28 cellular contexts compared by ENCODE assay signal in the genomic region with DNA sequence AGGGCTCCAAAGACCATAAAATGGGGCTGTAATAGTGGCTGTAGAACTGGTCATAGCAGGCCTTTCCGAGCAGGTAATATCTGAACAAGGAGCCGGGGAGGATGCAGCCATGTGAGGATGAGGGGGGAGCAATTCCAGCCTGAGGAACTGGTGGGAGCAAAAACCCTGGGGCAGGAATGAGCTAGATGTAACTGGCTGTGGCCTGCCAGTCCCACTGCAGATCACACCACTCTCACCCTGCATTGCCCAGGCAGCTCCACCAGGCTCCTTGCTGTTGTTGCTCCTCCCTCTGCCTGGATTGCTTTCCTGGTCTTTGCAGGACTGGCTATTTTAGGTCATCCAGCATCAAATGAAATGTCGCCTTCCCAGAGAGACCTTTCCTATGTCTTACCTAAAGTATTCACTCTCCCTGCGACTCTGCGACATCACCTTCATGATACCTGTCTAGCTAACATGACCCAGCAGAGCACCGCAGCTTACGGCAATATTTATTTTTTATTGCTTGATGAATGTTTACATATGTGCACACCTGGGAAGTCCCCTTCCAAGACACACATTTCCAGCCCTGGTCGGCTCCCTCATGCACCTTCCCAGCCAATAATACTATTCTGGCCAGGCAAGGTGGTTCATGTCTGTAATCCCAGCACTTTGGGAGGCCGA. TPM values are rescaled to one million over a fixed set of nuclear protein-coding genes. Genes with fewer than 3 reads are reported as not detected.
DNase-seq lines count a peak whose midpoint lies in the region; ATAC-seq, FAIRE-seq and TF ChIP-seq lines count a peak whose summit lies in the region.
"Had no signal": no experiment of that assay in that cellular context is flagged by ENCODE, and none has a peak within 500 bp of the region (broad histone marks: within the 10 kb centered on the region; RNA-seq: fewer than 3 reads in every experiment).

No MANE protein-coding gene starts in this region.

- H4K8ac ChIP-seq in H1 (ENCODE audit: extremely low read depth, insufficient read depth, low read length): no peak overlapping the region

- no peak overlapping the region for H2BK120ac ChIP-seq in H1 (replicated peaks; ENCODE audit: low read depth, low read length)

- no peaks in the 10 kb centered on the region for H3K36me3 Mint-ChIP-seq in CD8-positive, alpha-beta T cell
- H3K36me3 Mint-ChIP-seq: activated CD4-positive, alpha-beta memory T cell treated with anti-CD3 and anti-CD28 coated beads for 36 hours had no signal

- H3K4ac ChIP-seq in H1 (replicated peaks; ENCODE audit: insufficient read length, low read depth, low read length): peak overlapping the region; percentile 44

- DNase-seq in Caki2 (ENCODE audit: low read depth): peak; percentile 26
- DNase-seq in LNCaP clone FGC (ENCODE audit: low read depth): peak; percentile 72
- no peak for DNase-seq in H1 (ENCODE audit: low read depth in 1 of 2, low spot score in 2 of 2)
- DNase-seq in prostate gland (ENCODE audit: low spot score): peak; percentile 13
- DNase-seq in activated CD4-positive, alpha-beta T cell treated with anti-CD3 and anti-CD28 coated beads, Interleukin-2, amount 50 U/mL, for 4 hours: no peak
- DNase-seq in CD8-positive, alpha-beta T cell: no peak
- no peak for DNase-seq in amygdala (lab: John Stamatoyannopoulos, UW)
- DNase-seq: activated CD4-positive, alpha-beta memory T cell treated with anti-CD3 and anti-CD28 coated beads for 36 hours; activated CD4-positive, CD25-positive, alpha-beta regulatory T cell treated with anti-CD3 and anti-CD28 coated beads, Interleukin-2, amount 50 U/mL, for 72 hours; activated naive CD4-positive, alpha-beta T cell treated with Interleukin-2 at 50 U/mL for 16 hours; activated T-cell treated with anti-CD3 and anti-CD28 coated beads, Interleukin-2, amount 50 U/mL, for 72 hours; Calu3; glutamatergic neuron; H9; left ventricle myocardium inferior; mesendoderm; NCI-H526 treated with DMSO at 0.1 percent for 48 hours; stimulated activated CD4-positive, alpha-beta T cell treated with anti-CD3 and anti-CD28 coated beads, Interleukin-4, amount 100 ng/mL, for 1 hour; T-helper 2 cell had no signal

- no peak for ATAC-seq in CD8-positive, alpha-beta T cell
- ATAC-seq: activated T-cell treated with anti-CD3 and anti-CD28 coated beads, Interleukin-2, amount 50 U/mL, for 72 hours; sciatic nerve had no signal

- no peak overlapping the region for H2AK5ac ChIP-seq in H1 (ENCODE audit: low read depth, low read length)

- H4K20me1 ChIP-seq in H1 (replicated peaks in 1 of 2; ENCODE audit: control insufficient read depth in 1 of 2, insufficient read depth in 2 of 2, low read length in 2 of 2): no peaks in the 10 kb centered on the region

- TF ChIP-seq EP300 in H1 (IDR thresholded peaks at IDR 0.05; ENCODE audit: borderline replicate concordance in 1 of 2, low read depth in 2 of 2, low read length in 2 of 2): no peak

- WGBS in H1 (ENCODE audit: extremely low coverage in 1 of 2, insufficient coverage in 1 of 2, insufficient read length in 1 of 2, insufficient replicate concordance in 2 of 2, low coverage in 1 of 2, low lambda C conversion rate in 2 of 2, missing lambda C conversion rate in 1 of 2), 2 experiments: 89% methylated on average over 9 of the region's 9 CpGs; no CpG with 5 or more reads in 1 of the 2 experiments
- 64% methylated on average over 9 of the region's 9 CpGs for WGBS in prostate gland

- in situ Hi-C loops in Caki2 (cut with HindIII; ENCODE audit: low pct_unique_long_range_greater_than_20kb, low sequenced_read_pairs): no loop called here

- H3K79me1 ChIP-seq in H1 (ENCODE audit: low read depth, low read length): peaks cover 2% of the 10 kb centered on the region; the same call in 1 of the 2 replicates

- H3K27me3 ChIP-seq in H1 (replicated peaks in 1 of 4; ENCODE audit: control insufficient read depth in 3 of 4, extremely low read depth in 1 of 4, insufficient read depth in 3 of 4, low read length in 3 of 4): no peaks in the 10 kb centered on the region
- H3K27me3 ChIP-seq in prostate gland (replicated peaks; ENCODE audit: insufficient read depth): no peaks in the 10 kb centered on the region
- no peaks in the 10 kb centered on the region for H3K27me3 ChIP-seq in CD8-positive, alpha-beta T cell (ENCODE audit: insufficient read depth, low read length)
- H3K27me3 ChIP-seq: BLaER1 treated with 17β-estradiol and CSF1 and Interleukin-3, amounts not matched to agents 10 nM and 100 nM; tibial nerve had no signal

- peaks cover 20% of the 10 kb centered on the region for H3K4me1 Mint-ChIP-seq in CD8-positive, alpha-beta T cell (ENCODE audit: low read depth)

- no peak overlapping the region for H3K4me2 ChIP-seq in H1 (ENCODE audit: insufficient read depth in 1 of 2, low read depth in 2 of 2, low read length in 2 of 2)
- H3K4me2 ChIP-seq: BLaER1 treated with 17β-estradiol and CSF1 and Interleukin-3, amounts not matched to agents 10 nM and 100 nM had no signal

- H3K4me3 ChIP-seq in LNCaP clone FGC (ENCODE audit: low read depth, low read length) (no peak overlapping the region), H1 (ENCODE audit: extremely low read depth in 1 of 4, insufficient read depth in 2 of 4, low read depth in 3 of 4, low read length in 4 of 4) (no peak overlapping the region), prostate gland (no peak overlapping the region)
- H3K4me3 ChIP-seq in CD8-positive, alpha-beta T cell (ENCODE audit: low read depth, low read length): no peak overlapping the region
- H3K4me3 ChIP-seq: BLaER1 treated with 17β-estradiol and CSF1 and Interleukin-3, amounts not matched to agents 10 nM and 100 nM; left ventricle myocardium inferior; tibial nerve had no signal

- no peak overlapping the region for H3K14ac ChIP-seq in H1 (ENCODE audit: insufficient read length)

- H3K4me1 ChIP-seq in H1 (replicated peaks in 1 of 4; ENCODE audit: control insufficient read depth in 3 of 4, insufficient read depth in 4 of 4, low read length in 3 of 4) (peaks cover 0 to 7% (median 2%) of the 10 kb centered on the region in 4 experiments; a peak in 4 of 7 replicates), prostate gland (replicated peaks) (no peaks in the 10 kb centered on the region)
- H3K4me1 ChIP-seq in CD8-positive, alpha-beta T cell (ENCODE audit: insufficient read depth, low read length): peaks cover 16% of the 10 kb centered on the region

- H2BK5ac ChIP-seq in H1 (ENCODE audit: low read depth, low read length): no peak overlapping the region

- TF ChIP-seq POLR2A in H1 (IDR thresholded peaks at IDR 0.05; ENCODE audit: control extremely low read depth in 1 of 2, low read depth in 2 of 2, low read length in 2 of 2) (no peak), prostate gland (IDR thresholded peaks at IDR 0.05) (no peak)

- H3K4me3 Mint-ChIP-seq in CD8-positive, alpha-beta T cell: no peak overlapping the region
- H3K4me3 Mint-ChIP-seq: activated CD4-positive, alpha-beta memory T cell treated with anti-CD3 and anti-CD28 coated beads for 36 hours; dendritic cell treated with granulocyte-macrophage colony-stimulating factor and Interleukin-4, amounts not matched to agents 40 ng/mL and 50 ng/mL, for 4 days had no signal

- H4K91ac ChIP-seq in H1 (replicated peaks; ENCODE audit: insufficient read length, low read length): no peak overlapping the region

- H2BK15ac ChIP-seq in H1 (ENCODE audit: low read length): no peak overlapping the region

- intact Hi-C loops in prostate gland (cut with DNase I): no loop called here
- intact Hi-C loops in CD8-positive, alpha-beta T cell (cut with DNase I, micrococcal nuclease): loop anchor here (2.0 to 5.0 kb wide), 2 partner anchors 198 to 215 kb away; no protein-coding TSS in a partner anchor

- peaks cover 7% of the 10 kb centered on the region for H3K23me2 ChIP-seq in H1 (ENCODE audit: low read depth, low read length)

- H3K9me3 Mint-ChIP-seq in CD8-positive, alpha-beta T cell: no peaks in the 10 kb centered on the region
- H3K9me3 Mint-ChIP-seq: activated CD4-positive, alpha-beta memory T cell treated with anti-CD3 and anti-CD28 coated beads for 36 hours; activated T-cell treated with anti-CD3 and anti-CD28 coated beads, Interleukin-2, amount 50 U/mL, for 72 hours; central memory CD8-positive, alpha-beta T cell; dendritic cell treated with granulocyte-macrophage colony-stimulating factor and Interleukin-4, amounts not matched to agents 40 ng/mL and 50 ng/mL, for 4 days; H9; IgD-negative memory B cell had no signal

- H4K5ac ChIP-seq in H1 (ENCODE audit: insufficient read length, low read depth, low read length): no peak overlapping the region

- no peak overlapping the region for H2AFZ ChIP-seq in H1 (ENCODE audit: low read length)

- H3K23ac ChIP-seq in H1 (ENCODE audit: insufficient read length): no peak overlapping the region

- no peak overlapping the region for H3K18ac ChIP-seq in H1 (ENCODE audit: extremely low read depth, low read length)

- no peak overlapping the region for H2BK12ac ChIP-seq in H1 (ENCODE audit: low read depth, low read length)

- H3K9me3 ChIP-seq in H1 (ENCODE audit: insufficient read depth in 2 of 2, low read depth in 1 of 2, low read length in 1 of 2) (no peaks in the 10 kb centered on the region), prostate gland (no peaks in the 10 kb centered on the region)
- no peaks in the 10 kb centered on the region for H3K9me3 ChIP-seq in CD8-positive, alpha-beta T cell (ENCODE audit: low read length)
- H3K9me3 ChIP-seq: left ventricle myocardium inferior, tibial nerve had no signal

- TF ChIP-seq RAD21 in H1 (IDR thresholded peaks at IDR 0.05 in 1 of 2, conservative IDR thresholded peaks at IDR 0.05 in 1 of 2; ENCODE audit: low read depth in 2 of 2, low read length in 2 of 2): no peak

- H3K9ac ChIP-seq in H1 (replicated peaks in 1 of 4; ENCODE audit: extremely low read depth in 1 of 4, low read depth in 3 of 4, low read length in 3 of 4): no peak overlapping the region
- H3K9ac ChIP-seq: BLaER1 treated with 17β-estradiol and CSF1 and Interleukin-3, amounts not matched to agents 10 nM and 100 nM had no signal

- H3K36me3 ChIP-seq in H1 (ENCODE audit: control insufficient read depth in 2 of 4, insufficient read depth in 4 of 4, low read length in 3 of 4) (no peaks in the 10 kb centered on the region), prostate gland (no peaks in the 10 kb centered on the region)
- no peaks in the 10 kb centered on the region for H3K36me3 ChIP-seq in CD8-positive, alpha-beta T cell (ENCODE audit: insufficient read depth, low read length)
- H3K36me3 ChIP-seq: BLaER1 treated with 17β-estradiol and CSF1 and Interleukin-3, amounts not matched to agents 10 nM and 100 nM; left ventricle myocardium inferior; tibial nerve had no signal

- no peaks in the 10 kb centered on the region for H3K27me3 Mint-ChIP-seq in CD8-positive, alpha-beta T cell (ENCODE audit: low read depth)
- H3K27me3 Mint-ChIP-seq: activated CD4-positive, alpha-beta memory T cell treated with anti-CD3 and anti-CD28 coated beads for 36 hours; central memory CD8-positive, alpha-beta T cell; dendritic cell treated with granulocyte-macrophage colony-stimulating factor and Interleukin-4, amounts not matched to agents 40 ng/mL and 50 ng/mL, for 4 days; IgD-negative memory B cell; progenitor cell of endocrine pancreas had no signal

- POLR2A ChIA-PET in H1 (lab: Charles Lee; ENCODE audit: partially characterized antibody): interaction anchor here (1.3 kb wide), 1 partner anchor 88 kb away, joined by 3 read pairs; no protein-coding TSS in a partner anchor
- POLR2A ChIA-PET in CD8-positive, alpha-beta T cell (lab: Charles Lee): no interaction called here

- CTCF ChIA-PET in H1 (lab: Charles Lee; ENCODE audit: partially characterized antibody): interaction anchor here (0.6 kb wide), 1 partner anchor 23 kb away, joined by 6 read pairs; no protein-coding TSS in a partner anchor
- CTCF ChIA-PET in CD8-positive, alpha-beta T cell (lab: Charles Lee): no interaction called here

- H3K27ac ChIP-seq in H1 (ENCODE audit: low read depth, low read length) (no peak overlapping the region), prostate gland (no peak overlapping the region)
- no peak overlapping the region for H3K27ac ChIP-seq in CD8-positive, alpha-beta T cell (ENCODE audit: low read depth, low read length)
- H3K27ac ChIP-seq: BLaER1 treated with 17β-estradiol and CSF1 and Interleukin-3, amounts not matched to agents 10 nM and 100 nM; left ventricle myocardium inferior; tibial nerve had no signal

- no peak overlapping the region for H3K27ac Mint-ChIP-seq in CD8-positive, alpha-beta T cell
- H3K27ac Mint-ChIP-seq: activated CD4-positive, alpha-beta memory T cell treated with anti-CD3 and anti-CD28 coated beads for 36 hours; activated T-cell treated with anti-CD3 and anti-CD28 coated beads, Interleukin-2, amount 50 U/mL, for 72 hours; dendritic cell treated with granulocyte-macrophage colony-stimulating factor and Interleukin-4, amounts not matched to agents 40 ng/mL and 50 ng/mL, for 4 days; H9; progenitor cell of endocrine pancreas had no signal

- no peak for TF ChIP-seq CTCF in LNCaP clone FGC (IDR thresholded peaks at IDR 0.05; ENCODE audit: control insufficient read depth, extremely low read depth, insufficient read depth)
- no peak for TF ChIP-seq CTCF in H1 (IDR thresholded peaks at IDR 0.05; ENCODE audit: control extremely low read depth in 1 of 3, insufficient read depth in 1 of 3, low read depth in 1 of 3, low read length in 3 of 3)
- no peak for TF ChIP-seq CTCF in prostate gland (IDR thresholded peaks at IDR 0.05)
- no peak for TF ChIP-seq CTCF in CD8-positive, alpha-beta T cell (IDR thresholded peaks at IDR 0.05)

- H2BK20ac ChIP-seq in H1 (ENCODE audit: low read length): no peak overlapping the region

- no peak overlapping the region for H3K56ac ChIP-seq in H1 (replicated peaks; ENCODE audit: insufficient read length, low read depth, low read length)

- FAIRE-seq in H1 (lab: Jason Lieb, UNC): no peak
- FAIRE-seq: GM19239, islet of Langerhans had no signal

- peaks cover 0 to 14% of the 10 kb centered on the region in 2 experiments; a peak in 3 of 4 replicates for H3K79me2 ChIP-seq in H1 (ENCODE audit: control insufficient read depth in 1 of 2, insufficient read depth in 2 of 2, low read length in 2 of 2)

RNA-seq across cellular contexts. Expression of a gene that starts 2.4 kb away (rescaled TPM):
- total RNA-seq in Caki2 (2014; rRNA removed; shearing (Covaris generic); ENCODE audit: low replicate concordance): 2.0 and 4.9 TPM in 2 replicates
- total RNA-seq in H1 (2021; fragmentation: NEBNext Ultra II Directional; extraction: Animal tissue kit (Norgen Biotek cat#: 25700)): 25.3 and 26.2 TPM in 2 replicates
- polyA plus RNA-seq in H1 (2011; rRNA removed): 43.7 and 46.1 TPM in 2 replicates
- 33.6 TPM for polyA plus RNA-seq in H1 (2011; cell fraction: cytosol; rRNA removed)
- polyA plus RNA-seq in H1 (2011; cell fraction: nucleus; rRNA removed): 37.7 TPM
- 15.3 to 26.8 TPM (median 25.1 TPM) in 4 replicates for polyA plus RNA-seq in H1 (2012, experiment 1 of 2)
- 17.4 TPM for polyA plus RNA-seq in H1 (2012, experiment 2 of 2)
- polyA plus RNA-seq in H1 (2013, experiment 1 of 2): 14.2 TPM
- polyA plus RNA-seq in H1 (2013, experiment 2 of 2): 15.0 TPM
- polyA minus RNA-seq in H1 (2011; rRNA and poly(A)+ RNA removed): 79.3 and 83.1 TPM in 2 replicates
- polyA minus RNA-seq in H1 (2011; cell fraction: cytosol; rRNA and poly(A)+ RNA removed): 34.9 TPM
- polyA minus RNA-seq in H1 (2011; cell fraction: nucleus; rRNA and poly(A)+ RNA removed): 85.0 TPM
- total RNA-seq in prostate gland: 10 to 100 TPM; 20.2 to 29.5 TPM
- 1 to 10 TPM; 2.4 to 2.7 TPM for total RNA-seq in CD8-positive, alpha-beta T cell

Comparison
In these comparisons a context has a peak if more than half of its experiments do, and no peak if none do; other contexts are left out.
1. DNase-seq: peak in Caki2 (single experiment), LNCaP clone FGC (single experiment) and prostate gland (single experiment); none in H1 (0 of 2), activated CD4-positive, alpha-beta T cell treated with anti-CD3 and anti-CD28 coated beads, Interleukin-2, amount 50 U/mL, for 4 hours (0 of 2), CD8-positive, alpha-beta T cell (0 of 7) and amygdala (0 of 56).